In the genomic region with DNA sequence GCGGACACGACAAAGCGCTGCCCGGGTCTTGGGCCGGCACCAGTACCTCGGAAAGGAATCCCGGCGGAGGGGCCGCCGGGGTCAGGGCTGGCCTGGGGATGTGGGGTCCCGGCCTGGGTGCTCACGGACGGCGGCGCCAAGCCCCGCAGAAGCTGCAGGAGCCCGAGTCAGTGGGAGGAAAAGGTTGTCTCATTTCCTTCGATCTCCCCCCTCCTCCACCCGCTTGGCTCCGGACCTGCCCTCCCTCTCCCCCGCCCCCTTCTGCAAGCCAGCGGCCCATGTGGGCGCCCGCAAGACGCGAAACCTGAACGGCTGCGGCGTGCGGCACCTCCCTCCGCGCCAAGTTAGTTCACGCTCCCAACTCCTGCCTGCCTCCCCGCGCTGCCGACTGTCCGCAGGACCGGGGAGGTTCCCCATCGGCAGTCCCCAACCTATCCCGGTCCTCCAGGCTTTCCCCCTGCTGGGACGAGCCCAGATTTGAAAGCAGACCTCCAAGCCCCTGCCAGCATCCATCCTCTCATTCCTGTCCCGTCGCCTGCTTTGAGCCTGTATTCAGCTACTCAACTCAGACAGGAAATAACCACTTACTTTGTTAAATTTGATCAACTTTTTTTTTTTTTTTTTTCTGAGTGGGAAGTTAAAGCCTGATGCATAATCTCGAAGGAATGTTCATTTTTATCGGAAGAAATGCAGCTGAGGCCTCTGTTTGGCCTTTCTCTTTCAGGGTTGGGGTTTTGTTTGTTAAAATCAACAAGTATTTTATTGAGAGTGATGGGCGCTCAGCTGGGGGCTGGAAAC, we compare ENCODE assay signal across 8 cellular contexts. TPM values are rescaled to one million over a fixed set of nuclear protein-coding genes. Genes with fewer than 3 reads are reported as not detected.
A peak's percentile ranks its signal among the peaks of the same experiment; 100 is the strongest.
DNase-seq lines count a peak whose midpoint lies in the region; ATAC-seq and TF ChIP-seq lines count a peak whose summit lies in the region.

TSS of gene EVA1A (minus strand) at position 172 of the 798 bp plus-strand sequence. CDS start 42,799 bp downstream, outside the sequence.

- H3K27me3 Mint-ChIP-seq in activated CD8-positive, alpha-beta T cell treated with anti-CD3 and anti-CD28 coated beads, Interleukin-2, amount 10 ng/mL, durations not matched to agents 7 days and 5 days (ENCODE audit: low read depth), result peaks cover 50% of the 10 kb centered on the region

- H3K27me3 ChIP-seq in foreskin keratinocyte, result no peaks in the 10 kb centered on the region
- H3K27me3 ChIP-seq in osteoblast (ENCODE audit: insufficient read depth, low read length), result no peaks in the 10 kb centered on the region

- no peak within 1 kb of the TSS for H3K27ac Mint-ChIP-seq in activated CD8-positive, alpha-beta T cell treated with anti-CD3 and anti-CD28 coated beads, Interleukin-2, amount 10 ng/mL, durations not matched to agents 7 days and 5 days

- peak; percentile 11 for DNase-seq in NCI-H1436 (lab: John Stamatoyannopoulos, UW)
- DNase-seq in NCI-H1436 treated with DMSO at 0.1 percent for 48 hours (lab: John Stamatoyannopoulos, UW), result no peak
- peak; percentile 91 for DNase-seq in HK-2 (ENCODE audit: unreplicated experiment)
- peak; percentile 39 for DNase-seq in activated CD8-positive, alpha-beta T cell treated with anti-CD3 and anti-CD28 coated beads, Interleukin-2, amount 10 ng/mL, durations not matched to agents 7 days and 5 days
- peak in 1 of 2 donors; percentile 70 for DNase-seq in foreskin keratinocyte
- peak; percentile 86 for DNase-seq in osteoblast (ENCODE audit: insufficient read length, low spot score, missing footprints)
- DNase-seq in middle frontal gyrus (ENCODE audit: extremely low spot score, low spot score), result no peak

- peaks cover 14% of the 10 kb centered on the region for H3K4me1 ChIP-seq in foreskin keratinocyte
- peaks cover 49% of the 10 kb centered on the region for H3K4me1 ChIP-seq in osteoblast (ENCODE audit: insufficient read depth, low read length)

- H3K36me3 ChIP-seq in osteoblast (ENCODE audit: insufficient read depth, low read length), result peaks cover 17% of the 10 kb centered on the region

- CTCF ChIA-PET in activated CD8-positive, alpha-beta T cell treated with anti-CD3 and anti-CD28 coated beads, Interleukin-2, amount 10 ng/mL, durations not matched to agents 7 days and 5 days (lab: Charles Lee), result interaction anchor here (1.5 kb wide), 1 partner anchor 8 kb away, joined by 3 read pairs; no protein-coding TSS in a partner anchor

- no peak for TF ChIP-seq CTCF in foreskin keratinocyte (conservative IDR thresholded peaks at IDR 0.05)
- no peak for TF ChIP-seq CTCF in osteoblast (IDR thresholded peaks at IDR 0.05; ENCODE audit: extremely low read depth, low read depth, low read length)

- peaks cover 31% of the 10 kb centered on the region for H4K20me1 ChIP-seq in osteoblast (ENCODE audit: insufficient read depth, low read length)

- peak within 1 kb of the TSS; percentile 82 for H2AFZ ChIP-seq in osteoblast (ENCODE audit: low read length)

- no peaks in the 10 kb centered on the region for H3K9me3 ChIP-seq in osteoblast (ENCODE audit: low read depth, low read length)

- H3K9me3 Mint-ChIP-seq in activated CD8-positive, alpha-beta T cell treated with anti-CD3 and anti-CD28 coated beads, Interleukin-2, amount 10 ng/mL, durations not matched to agents 7 days and 5 days (ENCODE audit: insufficient read depth), result no peaks in the 10 kb centered on the region

- H3K79me2 ChIP-seq in osteoblast (ENCODE audit: insufficient read depth, low read length), result peaks cover 48% of the 10 kb centered on the region

- H3K36me3 Mint-ChIP-seq in activated CD8-positive, alpha-beta T cell treated with anti-CD3 and anti-CD28 coated beads, Interleukin-2, amount 10 ng/mL, durations not matched to agents 7 days and 5 days (ENCODE audit: low read depth), result no peaks in the 10 kb centered on the region

- peak; percentile 49 for ATAC-seq in activated CD8-positive, alpha-beta T cell treated with anti-CD3 and anti-CD28 coated beads, Interleukin-2, amount 10 ng/mL, durations not matched to agents 7 days and 5 days
- ATAC-seq in foreskin keratinocyte (peak; percentile 72), HG03045 (IDR thresholded peaks at IDR 0.05; ENCODE audit: unreplicated experiment) (no peak)

- H3K4me3 ChIP-seq in osteoblast (ENCODE audit: insufficient read depth, low read length), result peak within 1 kb of the TSS; percentile 91

- peaks cover 25% of the 10 kb centered on the region for H3K4me1 Mint-ChIP-seq in activated CD8-positive, alpha-beta T cell treated with anti-CD3 and anti-CD28 coated beads, Interleukin-2, amount 10 ng/mL, durations not matched to agents 7 days and 5 days (ENCODE audit: low read depth)

- POLR2A ChIA-PET in activated CD8-positive, alpha-beta T cell treated with anti-CD3 and anti-CD28 coated beads, Interleukin-2, amount 10 ng/mL, durations not matched to agents 7 days and 5 days (lab: Charles Lee), result no interaction called here

- H3K27ac ChIP-seq in foreskin keratinocyte (peak within 1 kb of the TSS; percentile 44), osteoblast (ENCODE audit: low read depth, low read length) (peak within 1 kb of the TSS; percentile 92)

- peak within 1 kb of the TSS; percentile 98 for H3K4me2 ChIP-seq in osteoblast (ENCODE audit: insufficient read depth, low read length)

- peak within 1 kb of the TSS; percentile 79 for H3K4me3 Mint-ChIP-seq in activated CD8-positive, alpha-beta T cell treated with anti-CD3 and anti-CD28 coated beads, Interleukin-2, amount 10 ng/mL, durations not matched to agents 7 days and 5 days

RNA-seq across cellular contexts. Expression of gene EVA1A, which starts in this region (rescaled TPM):
- not detected for total RNA-seq in activated CD8-positive, alpha-beta T cell treated with anti-CD3 and anti-CD28 coated beads, Interleukin-2, amount 10 ng/mL, durations not matched to agents 7 days and 5 days
- total RNA-seq in foreskin keratinocyte (29.3 and 30.0 TPM in 2 replicates), osteoblast (70.9 and 74.8 TPM in 2 replicates)
- polyA plus RNA-seq in foreskin keratinocyte, result 27.7 and 31.9 TPM in 2 replicates

Comparison
In these comparisons a context has a peak if more than half of its experiments do, and no peak if none do; other contexts are left out.
1. RNA of gene EVA1A (total RNA-seq): 70.9 to 74.8 TPM in osteoblast and 29.3 to 30.0 TPM in foreskin keratinocyte; not detected in activated CD8-positive, alpha-beta T cell treated with anti-CD3 and anti-CD28 coated beads, Interleukin-2, amount 10 ng/mL, durations not matched to agents 7 days and 5 days; every median in the first group is over 10 times any median in the second.
2. DNase-seq: peak in NCI-H1436 (single experiment), HK-2 (single experiment) and osteoblast (single experiment); none in NCI-H1436 treated with DMSO at 0.1 percent for 48 hours (single experiment) and middle frontal gyrus (single experiment).
3. Peak in DNase-seq and ATAC-seq in activated CD8-positive, alpha-beta T cell treated with anti-CD3 and anti-CD28 coated beads, Interleukin-2, amount 10 ng/mL, durations not matched to agents 7 days and 5 days; RNA of the gene not detected or under 1 TPM.